Comparison of ENCODE assay signal across 20 cellular contexts in the genomic region with DNA sequence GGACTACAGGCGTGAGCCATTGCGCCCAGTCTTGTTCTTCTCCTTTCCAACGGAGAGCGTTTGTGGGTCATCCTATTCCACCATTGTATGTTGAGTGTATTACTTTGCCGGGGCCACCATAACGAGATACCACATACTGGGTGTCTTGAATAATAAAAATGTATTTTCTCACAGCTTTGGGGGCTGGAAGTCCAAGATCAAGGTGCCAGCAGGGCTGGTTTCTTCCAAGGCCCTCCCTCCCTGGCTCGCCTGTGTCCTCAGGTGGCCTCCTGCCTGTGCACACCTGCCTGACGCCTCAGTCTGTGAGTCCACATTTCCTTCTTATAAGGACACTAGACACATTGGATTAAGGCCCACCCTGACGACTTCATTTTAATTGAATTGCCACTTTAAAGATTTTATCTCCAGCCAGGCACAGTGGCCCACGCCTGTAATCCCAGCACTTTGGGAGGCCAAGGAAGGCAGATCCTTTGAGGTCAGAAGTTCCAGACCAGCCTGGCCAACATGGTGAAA.
"Had no signal": no experiment of that assay in that cellular context is flagged by ENCODE, and none has a peak within 500 bp of the region (broad histone marks: within the 10 kb centered on the region; RNA-seq: fewer than 3 reads in every experiment).

No MANE protein-coding gene starts in this region.

- DNase-seq: effector CD8-positive, alpha-beta T cell; endodermal cell; left ventricle myocardium superior; lower lobe of right lung; nephron progenitor cell; occipital lobe; ovary; posterior cingulate gyrus; psoas muscle; right cardiac atrium; sigmoid colon; stimulated activated CD4-positive, alpha-beta T cell treated with anti-CD3 and anti-CD28 coated beads, Interleukin-2, amount 100 ng/mL, for 24 hours; stimulated activated CD4-positive, alpha-beta T cell treated with anti-CD3 and anti-CD28 coated beads, Interleukin-4, amount 100 ng/mL, for 24 hours; stimulated activated naive CD8-positive, alpha-beta T cell treated with anti-CD3 and anti-CD28 coated beads, Interleukin-15, Interleukin-2, amounts not matched to agents 100 U/mL and 50 U/mL, for 24 hours; substantia nigra; testis; tibial artery; upper lobe of left lung had no signal

- H3K27ac Mint-ChIP-seq: dendritic cell treated with granulocyte-macrophage colony-stimulating factor and Interleukin-4, amounts not matched to agents 40 ng/mL and 50 ng/mL, for 4 days; endodermal cell; nephron progenitor cell; stimulated activated effector memory CD8-positive, alpha-beta T cell treated with anti-CD3 and anti-CD28 coated beads, Interleukin-12 subunit alpha, Interleukin-12 subunit beta, amount 100 ng/mL, for 72 hours had no signal

- H3K4me1 ChIP-seq: lower lobe of right lung, psoas muscle had no signal

- H3K9me3 Mint-ChIP-seq: endodermal cell; stimulated activated effector memory CD8-positive, alpha-beta T cell treated with anti-CD3 and anti-CD28 coated beads, Interleukin-12 subunit alpha, Interleukin-12 subunit beta, amount 100 ng/mL, for 72 hours had no signal

- H3K36me3 ChIP-seq: lower lobe of right lung, ovary, sigmoid colon, tibial artery, upper lobe of left lung had no signal

- H3K36me3 Mint-ChIP-seq: stimulated activated effector memory CD8-positive, alpha-beta T cell treated with anti-CD3 and anti-CD28 coated beads, Interleukin-12 subunit alpha, Interleukin-12 subunit beta, amount 100 ng/mL, for 72 hours had no signal

- H3K27ac ChIP-seq: lower lobe of right lung, ovary, psoas muscle, sigmoid colon, testis, tibial artery, upper lobe of left lung had no signal

- H3K27me3 ChIP-seq: ovary, sigmoid colon, testis, tibial artery, upper lobe of left lung had no signal

- H3K9me3 ChIP-seq: lower lobe of right lung, ovary, psoas muscle, sigmoid colon, testis, tibial artery had no signal

- H3K4me3 Mint-ChIP-seq: dendritic cell treated with granulocyte-macrophage colony-stimulating factor and Interleukin-4, amounts not matched to agents 40 ng/mL and 50 ng/mL, for 4 days; endodermal cell; nephron progenitor cell; stimulated activated effector memory CD8-positive, alpha-beta T cell treated with anti-CD3 and anti-CD28 coated beads, Interleukin-12 subunit alpha, Interleukin-12 subunit beta, amount 100 ng/mL, for 72 hours had no signal

- H3K4me3 ChIP-seq: lower lobe of right lung, ovary, psoas muscle, sigmoid colon, testis, tibial artery, upper lobe of left lung had no signal

- ATAC-seq: left ventricle myocardium superior; lower lobe of right lung; psoas muscle; right cardiac atrium; stimulated activated effector memory CD8-positive, alpha-beta T cell treated with anti-CD3 and anti-CD28 coated beads, Interleukin-12 subunit alpha, Interleukin-12 subunit beta, amount 100 ng/mL, for 72 hours; stimulated activated naive CD8-positive, alpha-beta T cell treated with anti-CD3 and anti-CD28 coated beads, Interleukin-15, Interleukin-2, amounts not matched to agents 100 U/mL and 50 U/mL, for 24 hours had no signal
